ENCODE assay signal across 1 cellular context in the genomic region with DNA sequence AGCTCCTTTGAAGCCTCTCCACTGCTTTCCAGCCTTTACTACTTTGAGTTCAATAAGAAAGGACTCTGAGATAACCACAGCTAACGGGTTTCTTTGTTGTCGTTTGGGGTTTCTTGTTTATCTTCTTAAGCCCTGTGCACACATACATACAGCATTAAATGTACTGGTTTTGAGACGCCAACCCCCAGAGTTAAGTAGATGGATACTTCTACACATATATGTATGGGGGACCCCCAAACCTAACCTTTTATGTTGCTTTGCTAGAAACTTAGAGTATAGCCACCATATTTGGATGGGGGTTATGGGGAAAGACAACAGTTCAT.
TF ChIP-seq lines count a peak whose summit lies in the region.

No MANE protein-coding gene starts in this region.

TF ChIP-seq in GM23338, 12 proteins besides CTCF, POLR2A, EP300 and RAD21 (continued from another document):
- TF ChIP-seq, protein P1, sequence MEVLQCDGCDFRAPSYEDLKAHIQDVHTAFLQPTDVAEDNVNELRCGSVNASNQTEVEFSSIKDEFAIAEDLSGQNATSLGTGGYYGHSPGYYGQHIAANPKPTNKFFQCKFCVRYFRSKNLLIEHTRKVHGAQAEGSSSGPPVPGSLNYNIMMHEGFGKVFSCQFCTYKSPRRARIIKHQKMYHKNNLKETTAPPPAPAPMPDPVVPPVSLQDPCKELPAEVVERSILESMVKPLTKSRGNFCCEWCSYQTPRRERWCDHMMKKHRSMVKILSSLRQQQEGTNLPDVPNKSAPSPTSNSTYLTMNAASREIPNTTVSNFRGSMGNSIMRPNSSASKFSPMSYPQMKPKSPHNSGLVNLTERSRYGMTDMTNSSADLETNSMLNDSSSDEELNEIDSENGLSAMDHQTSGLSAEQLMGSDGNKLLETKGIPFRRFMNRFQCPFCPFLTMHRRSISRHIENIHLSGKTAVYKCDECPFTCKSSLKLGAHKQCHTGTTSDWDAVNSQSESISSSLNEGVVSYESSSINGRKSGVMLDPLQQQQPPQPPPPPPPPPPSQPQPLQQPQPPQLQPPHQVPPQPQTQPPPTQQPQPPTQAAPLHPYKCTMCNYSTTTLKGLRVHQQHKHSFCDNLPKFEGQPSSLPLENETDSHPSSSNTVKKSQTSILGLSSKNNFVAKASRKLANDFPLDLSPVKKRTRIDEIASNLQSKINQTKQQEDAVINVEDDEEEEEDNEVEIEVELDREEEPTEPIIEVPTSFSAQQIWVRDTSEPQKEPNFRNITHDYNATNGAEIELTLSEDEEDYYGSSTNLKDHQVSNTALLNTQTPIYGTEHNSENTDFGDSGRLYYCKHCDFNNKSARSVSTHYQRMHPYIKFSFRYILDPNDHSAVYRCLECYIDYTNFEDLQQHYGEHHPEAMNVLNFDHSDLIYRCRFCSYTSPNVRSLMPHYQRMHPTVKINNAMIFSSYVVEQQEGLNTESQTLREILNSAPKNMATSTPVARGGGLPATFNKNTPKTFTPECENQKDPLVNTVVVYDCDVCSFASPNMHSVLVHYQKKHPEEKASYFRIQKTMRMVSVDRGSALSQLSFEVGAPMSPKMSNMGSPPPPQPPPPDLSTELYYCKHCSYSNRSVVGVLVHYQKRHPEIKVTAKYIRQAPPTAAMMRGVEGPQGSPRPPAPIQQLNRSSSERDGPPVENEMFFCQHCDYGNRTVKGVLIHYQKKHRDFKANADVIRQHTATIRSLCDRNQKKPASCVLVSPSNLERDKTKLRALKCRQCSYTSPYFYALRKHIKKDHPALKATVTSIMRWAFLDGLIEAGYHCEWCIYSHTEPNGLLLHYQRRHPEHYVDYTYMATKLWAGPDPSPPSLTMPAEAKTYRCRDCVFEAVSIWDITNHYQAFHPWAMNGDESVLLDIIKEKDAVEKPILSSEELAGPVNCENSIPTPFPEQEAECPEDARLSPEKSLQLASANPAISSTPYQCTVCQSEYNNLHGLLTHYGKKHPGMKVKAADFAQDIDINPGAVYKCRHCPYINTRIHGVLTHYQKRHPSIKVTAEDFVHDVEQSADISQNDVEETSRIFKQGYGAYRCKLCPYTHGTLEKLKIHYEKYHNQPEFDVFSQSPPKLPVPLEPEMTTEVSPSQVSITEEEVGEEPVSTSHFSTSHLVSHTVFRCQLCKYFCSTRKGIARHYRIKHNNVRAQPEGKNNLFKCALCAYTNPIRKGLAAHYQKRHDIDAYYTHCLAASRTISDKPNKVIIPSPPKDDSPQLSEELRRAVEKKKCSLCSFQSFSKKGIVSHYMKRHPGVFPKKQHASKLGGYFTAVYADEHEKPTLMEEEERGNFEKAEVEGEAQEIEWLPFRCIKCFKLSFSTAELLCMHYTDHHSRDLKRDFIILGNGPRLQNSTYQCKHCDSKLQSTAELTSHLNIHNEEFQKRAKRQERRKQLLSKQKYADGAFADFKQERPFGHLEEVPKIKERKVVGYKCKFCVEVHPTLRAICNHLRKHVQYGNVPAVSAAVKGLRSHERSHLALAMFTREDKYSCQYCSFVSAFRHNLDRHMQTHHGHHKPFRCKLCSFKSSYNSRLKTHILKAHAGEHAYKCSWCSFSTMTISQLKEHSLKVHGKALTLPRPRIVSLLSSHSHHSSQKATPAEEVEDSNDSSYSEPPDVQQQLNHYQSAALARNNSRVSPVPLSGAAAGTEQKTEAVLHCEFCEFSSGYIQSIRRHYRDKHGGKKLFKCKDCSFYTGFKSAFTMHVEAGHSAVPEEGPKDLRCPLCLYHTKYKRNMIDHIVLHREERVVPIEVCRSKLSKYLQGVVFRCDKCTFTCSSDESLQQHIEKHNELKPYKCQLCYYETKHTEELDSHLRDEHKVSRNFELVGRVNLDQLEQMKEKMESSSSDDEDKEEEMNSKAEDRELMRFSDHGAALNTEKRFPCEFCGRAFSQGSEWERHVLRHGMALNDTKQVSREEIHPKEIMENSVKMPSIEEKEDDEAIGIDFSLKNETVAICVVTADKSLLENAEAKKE (CRISPR knock-in tag; IDR thresholded peaks at IDR 0.05) = no peak
